1 cellular context compared by ENCODE assay signal in genomic region chr6:31395832-31396231, GRCh38.
TF ChIP-seq lines count a peak whose summit lies in the region.

No MANE protein-coding gene starts in this region.

TF ChIP-seq in endothelial cell of umbilical vein, 7 proteins besides CTCF, POLR2A, EP300 and RAD21 (continued from another document):
- TF ChIP-seq JUN (IDR thresholded peaks at IDR 0.05; ENCODE audit: borderline replicate concordance, insufficient read depth, insufficient read length, low read depth), result no peak
